In the genomic region with DNA sequence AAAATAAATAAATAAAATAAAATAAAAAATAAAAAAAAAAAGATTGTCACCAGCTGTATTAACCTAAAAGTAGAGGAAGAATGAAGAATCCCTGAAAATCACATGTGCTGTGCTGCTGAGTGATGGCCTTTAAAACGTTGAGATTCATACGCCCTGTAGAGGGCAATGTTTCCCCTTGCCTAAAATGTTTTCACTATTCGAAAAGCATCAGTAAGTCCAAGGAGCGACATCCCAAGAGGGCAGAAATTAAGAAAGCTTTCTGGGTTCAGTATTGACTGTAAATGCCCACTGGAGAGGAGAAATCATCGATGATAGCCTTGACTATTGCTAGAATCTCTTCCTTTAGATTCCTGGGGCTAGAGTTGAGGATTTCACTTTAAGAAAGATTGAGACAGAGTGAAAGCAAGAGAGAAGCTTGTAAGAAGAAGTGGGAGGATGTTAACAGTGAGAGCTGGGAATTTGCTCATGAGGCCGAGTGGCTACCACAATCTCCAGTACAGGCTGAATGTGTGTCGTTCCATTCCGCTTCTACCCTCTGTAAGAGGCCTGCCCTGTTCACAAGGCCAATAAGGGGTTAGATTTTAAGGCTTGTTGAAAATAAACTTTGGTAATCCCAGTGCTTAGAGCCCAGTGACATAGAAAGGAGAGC, we compare ENCODE assay signal across 1 cellular context.
TF ChIP-seq lines count a peak whose summit lies in the region.

No MANE protein-coding gene starts in this region.

TF ChIP-seq in HepG2, 621 proteins besides CTCF, POLR2A, EP300 and RAD21 (continued from another document):
- TF ChIP-seq, protein P1, sequence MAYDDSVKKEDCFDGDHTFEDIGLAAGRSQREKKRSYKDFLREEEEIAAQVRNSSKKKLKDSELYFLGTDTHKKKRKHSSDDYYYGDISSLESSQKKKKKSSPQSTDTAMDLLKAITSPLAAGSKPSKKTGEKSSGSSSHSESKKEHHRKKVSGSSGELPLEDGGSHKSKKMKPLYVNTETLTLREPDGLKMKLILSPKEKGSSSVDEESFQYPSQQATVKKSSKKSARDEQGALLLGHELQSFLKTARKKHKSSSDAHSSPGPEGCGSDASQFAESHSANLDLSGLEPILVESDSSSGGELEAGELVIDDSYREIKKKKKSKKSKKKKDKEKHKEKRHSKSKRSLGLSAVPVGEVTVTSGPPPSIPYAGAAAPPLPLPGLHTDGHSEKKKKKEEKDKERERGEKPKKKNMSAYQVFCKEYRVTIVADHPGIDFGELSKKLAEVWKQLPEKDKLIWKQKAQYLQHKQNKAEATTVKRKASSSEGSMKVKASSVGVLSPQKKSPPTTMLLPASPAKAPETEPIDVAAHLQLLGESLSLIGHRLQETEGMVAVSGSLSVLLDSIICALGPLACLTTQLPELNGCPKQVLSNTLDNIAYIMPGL (CRISPR knock-in tag; IDR thresholded peaks at IDR 0.05; ENCODE audit: borderline replicate concordance in 1 of 2, low read depth in 1 of 2), result peak; percentile 25 to 39; a peak in 2 of 4 replicates
- TF ChIP-seq, protein P2, sequence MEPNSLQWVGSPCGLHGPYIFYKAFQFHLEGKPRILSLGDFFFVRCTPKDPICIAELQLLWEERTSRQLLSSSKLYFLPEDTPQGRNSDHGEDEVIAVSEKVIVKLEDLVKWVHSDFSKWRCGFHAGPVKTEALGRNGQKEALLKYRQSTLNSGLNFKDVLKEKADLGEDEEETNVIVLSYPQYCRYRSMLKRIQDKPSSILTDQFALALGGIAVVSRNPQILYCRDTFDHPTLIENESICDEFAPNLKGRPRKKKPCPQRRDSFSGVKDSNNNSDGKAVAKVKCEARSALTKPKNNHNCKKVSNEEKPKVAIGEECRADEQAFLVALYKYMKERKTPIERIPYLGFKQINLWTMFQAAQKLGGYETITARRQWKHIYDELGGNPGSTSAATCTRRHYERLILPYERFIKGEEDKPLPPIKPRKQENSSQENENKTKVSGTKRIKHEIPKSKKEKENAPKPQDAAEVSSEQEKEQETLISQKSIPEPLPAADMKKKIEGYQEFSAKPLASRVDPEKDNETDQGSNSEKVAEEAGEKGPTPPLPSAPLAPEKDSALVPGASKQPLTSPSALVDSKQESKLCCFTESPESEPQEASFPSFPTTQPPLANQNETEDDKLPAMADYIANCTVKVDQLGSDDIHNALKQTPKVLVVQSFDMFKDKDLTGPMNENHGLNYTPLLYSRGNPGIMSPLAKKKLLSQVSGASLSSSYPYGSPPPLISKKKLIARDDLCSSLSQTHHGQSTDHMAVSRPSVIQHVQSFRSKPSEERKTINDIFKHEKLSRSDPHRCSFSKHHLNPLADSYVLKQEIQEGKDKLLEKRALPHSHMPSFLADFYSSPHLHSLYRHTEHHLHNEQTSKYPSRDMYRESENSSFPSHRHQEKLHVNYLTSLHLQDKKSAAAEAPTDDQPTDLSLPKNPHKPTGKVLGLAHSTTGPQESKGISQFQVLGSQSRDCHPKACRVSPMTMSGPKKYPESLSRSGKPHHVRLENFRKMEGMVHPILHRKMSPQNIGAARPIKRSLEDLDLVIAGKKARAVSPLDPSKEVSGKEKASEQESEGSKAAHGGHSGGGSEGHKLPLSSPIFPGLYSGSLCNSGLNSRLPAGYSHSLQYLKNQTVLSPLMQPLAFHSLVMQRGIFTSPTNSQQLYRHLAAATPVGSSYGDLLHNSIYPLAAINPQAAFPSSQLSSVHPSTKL (CRISPR knock-in tag; IDR thresholded peaks at IDR 0.05), result peak; percentile 32; the same call in 1 of the 2 replicates
- TF ChIP-seq STAG1 (CRISPR knock-in tag; IDR thresholded peaks at IDR 0.05) (peak; percentile 95), BORCS8-MEF2B (CRISPR knock-in tag; IDR thresholded peaks at IDR 0.05) (no peak), SAP130 (CRISPR knock-in tag; IDR thresholded peaks at IDR 0.05; ENCODE audit: low read depth) (0 out of 2 replicates have a peak, but pooled peaks have one; percentile 24), REPIN1 (CRISPR knock-in tag; IDR thresholded peaks at IDR 0.05; ENCODE audit: borderline replicate concordance, low read depth) (0 out of 2 replicates have a peak, but pooled peaks have one; percentile 31)
- TF ChIP-seq, protein P3, sequence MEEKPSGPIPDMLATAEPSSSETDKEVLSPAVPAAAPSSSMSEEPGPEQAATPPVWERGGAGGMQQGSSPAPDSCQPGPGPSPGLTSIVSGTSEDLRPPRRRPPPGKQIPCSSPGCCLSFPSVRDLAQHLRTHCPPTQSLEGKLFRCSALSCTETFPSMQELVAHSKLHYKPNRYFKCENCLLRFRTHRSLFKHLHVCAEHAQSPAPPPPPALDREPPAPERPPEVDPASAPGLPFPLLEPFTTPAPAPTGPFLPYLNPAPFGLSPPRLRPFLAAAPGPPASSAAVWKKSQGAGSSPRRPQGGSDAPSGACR (CRISPR knock-in tag; IDR thresholded peaks at IDR 0.05), result no peak
